ENCODE assay signal across 33 cellular contexts in the genomic region with DNA sequence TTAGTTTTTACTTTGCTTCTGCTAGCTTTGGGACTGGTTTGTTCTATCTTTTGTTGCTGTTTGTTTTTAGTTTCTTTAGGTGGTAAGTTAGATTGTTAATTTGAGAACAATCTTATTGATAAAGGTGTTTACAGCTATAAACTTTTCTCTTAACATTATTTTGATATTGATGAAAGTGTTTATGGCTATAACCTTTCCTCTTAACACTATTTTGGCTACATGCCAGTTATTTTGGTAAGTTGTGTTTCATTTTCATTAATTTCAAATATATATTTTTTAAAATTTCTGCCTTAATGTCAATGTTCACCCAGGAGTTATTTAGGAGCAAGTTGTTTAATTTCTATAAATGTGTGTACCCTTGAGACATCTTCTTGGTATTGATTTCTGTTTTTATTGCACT.
"Had no signal": no experiment of that assay in that cellular context is flagged by ENCODE, and none has a peak within 500 bp of the region (broad histone marks: within the 10 kb centered on the region; RNA-seq: fewer than 3 reads in every experiment).

No MANE protein-coding gene starts in this region.

- H3K36me3 ChIP-seq: adrenal gland, ascending aorta, brain microvascular endothelial cell, breast epithelium, cardiac muscle cell had no signal

- FAIRE-seq: astrocyte, bronchial epithelial cell had no signal

- H3K4me1 ChIP-seq: adrenal gland, ascending aorta, body of pancreas, breast epithelium had no signal

- DNase-seq: activated effector memory CD4-positive, alpha-beta T cell treated with anti-CD3 and anti-CD28 coated beads, Interleukin-2, amount 50 U/mL, for 16 hours; activated effector memory CD4-positive, alpha-beta T cell treated with Interleukin-2 at 50 U/mL for 16 hours; activated gamma-delta T cell; activated gamma-delta T cell treated with Interleukin-2 at 50 U/mL for 16 hours; activated naive CD4-positive, alpha-beta T cell; activated naive CD4-positive, alpha-beta T cell treated with anti-CD3 and anti-CD28 coated beads for 36 hours; activated naive CD4-positive, alpha-beta T cell treated with anti-CD3 and anti-CD28 coated beads, Interleukin-2, amount 10 ng/mL, durations not matched to agents 7 days and 5 days; activated naive CD4-positive, alpha-beta T cell treated with anti-CD3 and anti-CD28 coated beads, Interleukin-2, amount 50 U/mL, for 16 hours; activated naive CD4-positive, alpha-beta T cell treated with Interleukin-2 at 50 U/mL for 16 hours; activated naive CD8-positive, alpha-beta T cell treated with anti-CD3 and anti-CD28 coated beads for 36 hours; activated naive CD8-positive, alpha-beta T cell treated with anti-CD3 and anti-CD28 coated beads, Interleukin-2, amount 10 ng/mL, durations not matched to agents 7 days and 5 days; activated naive CD8-positive, alpha-beta T cell treated with anti-CD3 and anti-CD28 coated beads, Interleukin-2, amount 50 U/mL, for 24 hours; activated T-cell treated with anti-CD3 and anti-CD28 coated beads, Interleukin-2, amount 50 U/mL, for 24 hours; activated T-cell treated with anti-CD3 and anti-CD28 coated beads, Interleukin-2, amount 50 U/mL, for 4 hours; activated T-cell treated with anti-CD3 and anti-CD28 coated beads, Interleukin-2, amount 50 U/mL, for 48 hours; activated T-cell treated with anti-CD3 and anti-CD28 coated beads, Interleukin-2, amount 50 U/mL, for 72 hours; adrenal gland; amniotic stem cell; amygdala; anterior cingulate cortex; aorta; body of pancreas; brain microvascular endothelial cell; caudate nucleus; central memory CD4-positive, alpha-beta T cell; cerebellar nuclear complex had no signal

- H3K4me3 ChIP-seq: adrenal gland, ascending aorta, body of pancreas, breast epithelium, cardiac muscle cell had no signal

- H3K27ac ChIP-seq: adrenal gland, ascending aorta, body of pancreas, brain microvascular endothelial cell, breast epithelium, cardiac muscle cell had no signal

- ATAC-seq: activated naive CD4-positive, alpha-beta T cell treated with anti-CD3 and anti-CD28 coated beads, Interleukin-2, amount 50 U/mL, for 72 hours; activated naive CD8-positive, alpha-beta T cell treated with anti-CD3 and anti-CD28 coated beads, Interleukin-2, amount 50 U/mL, for 24 hours; activated T-cell treated with anti-CD3 and anti-CD28 coated beads, Interleukin-2, amount 50 U/mL, for 4 hours; activated T-cell treated with anti-CD3 and anti-CD28 coated beads, Interleukin-2, amount 50 U/mL, for 72 hours; activated T-helper 17 cell treated with anti-CD3 and anti-CD28 coated beads, Interleukin-2, amount 50 U/mL, for 72 hours; body of pancreas had no signal

- H3K27me3 ChIP-seq: adrenal gland, ascending aorta, body of pancreas, brain microvascular endothelial cell, breast epithelium, cardiac muscle cell had no signal
